ENCODE assay signal across 32 cellular contexts in the genomic region with DNA sequence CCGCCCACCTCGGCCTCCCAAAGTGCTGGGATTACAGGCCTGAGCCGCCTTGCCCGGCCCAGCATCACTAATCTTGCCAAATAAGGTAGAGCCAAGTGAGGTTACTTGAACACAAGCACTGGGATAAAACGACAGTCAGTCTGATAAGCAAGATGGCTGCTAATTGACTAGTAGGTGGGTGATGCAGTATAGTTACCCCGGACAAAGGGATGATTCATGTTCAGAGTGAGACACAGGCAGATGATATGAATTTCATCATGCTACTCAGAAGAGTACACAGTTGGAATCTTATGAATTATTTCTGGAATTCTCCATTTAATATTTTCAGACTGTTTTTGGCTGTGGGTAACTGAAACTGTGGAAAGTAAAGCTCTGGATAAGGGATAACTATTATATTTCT.
DNase-seq lines count a peak whose midpoint lies in the region; ATAC-seq and TF ChIP-seq lines count a peak whose summit lies in the region.
"Had no signal": no experiment of that assay in that cellular context is flagged by ENCODE, and none has a peak within 500 bp of the region (broad histone marks: within the 10 kb centered on the region; RNA-seq: fewer than 3 reads in every experiment).

No MANE protein-coding gene starts in this region.

- no peaks in the 10 kb centered on the region for H4K20me1 ChIP-seq in PC-9 (ENCODE audit: insufficient read depth)
- H4K20me1 ChIP-seq: BLaER1 had no signal

- H3K27ac ChIP-seq in PC-9: no peak overlapping the region
- H3K27ac ChIP-seq: BLaER1, cardiac muscle cell, dorsolateral prefrontal cortex, epithelial cell of prostate, heart left ventricle, neural progenitor cell, spleen, stomach had no signal

- CTCF ChIA-PET in PC-9 (lab: Charles Lee): no interaction called here

- intact Hi-C loops in PC-9 (cut with micrococcal nuclease; ENCODE audit: unreplicated experiment): no loop called here

- no peaks in the 10 kb centered on the region for H3K9me3 ChIP-seq in PC-9 (ENCODE audit: insufficient read depth, low read depth)
- H3K9me3 ChIP-seq: HAP-1 had no signal

- BruUV-seq in PC-9 (replicated peaks; lab: Mats Ljungman, UMichigan): no TSS peak

- H3K27me3 ChIP-seq in PC-9 (ENCODE audit: insufficient read depth, low read depth): no peaks in the 10 kb centered on the region
- H3K27me3 ChIP-seq: BLaER1, cardiac muscle cell, dorsolateral prefrontal cortex, heart left ventricle, MG63, neural progenitor cell, spleen, stomach had no signal

- DNase-seq in A172 (ENCODE audit: low spot score) (peak; percentile 16), LHCN-M2 (ENCODE audit: low read depth) (peak; percentile 59), cardiac fibroblast (ENCODE audit: low read depth in 2 of 2) (peak; percentile 24 to 70), kidney glomerular epithelial cell (lab: John Stamatoyannopoulos, UW) (peak; percentile 9), PC-9 (no peak), middle frontal gyrus (ENCODE audit: extremely low spot score, low spot score) (no peak)
- DNase-seq: 8988T; activated CD4-positive, alpha-beta T cell treated with anti-CD3 and anti-CD28 coated beads, Interleukin-2, amount 10 ng/mL, durations not matched to agents 24 days and 14 days; activated CD8-positive, alpha-beta memory T cell treated with anti-CD3 and anti-CD28 coated beads, Interleukin-2, amount 10 ng/mL, durations not matched to agents 7 days and 5 days; activated naive CD8-positive, alpha-beta T cell treated with anti-CD3 and anti-CD28 coated beads, Interleukin-2, amount 10 ng/mL, durations not matched to agents 7 days and 5 days; Calu3; dorsolateral prefrontal cortex; heart left ventricle; left ventricle myocardium superior; MG63; mucosa of descending colon; NCI-H1417 treated with DMSO at 0.1 percent for 48 hours; NCI-H2171 treated with DMSO at 0.1 percent for 48 hours; NCI-H526 treated with DMSO at 0.1 percent for 48 hours; SHP77; spleen; stimulated activated CD4-positive, alpha-beta T cell treated with anti-CD3 and anti-CD28 coated beads, Interleukin-4, amount 100 ng/mL, for 4 hours; stomach; T-helper 1 cell had no signal

- TF ChIP-seq CTCF in cardiac fibroblast (IDR thresholded peaks at IDR 0.05; ENCODE audit: low read depth, low read length) (no peak), PC-9 (conservative IDR thresholded peaks at IDR 0.05) (no peak)

- H3K9me2 ChIP-seq in PC-9 (ENCODE audit: insufficient read depth): no peaks in the 10 kb centered on the region

- H3K4me3 ChIP-seq in cardiac fibroblast (replicated peaks in 1 of 2; ENCODE audit: low read depth in 2 of 2, low read length in 2 of 2) (no peak overlapping the region), PC-9 (no peak overlapping the region)
- H3K4me3 ChIP-seq: BLaER1, cardiac muscle cell, dorsolateral prefrontal cortex, HAP-1, heart left ventricle, MG63, mucosa of descending colon, neural progenitor cell, spleen, stomach had no signal

- no peaks in the 10 kb centered on the region for H3K36me3 ChIP-seq in PC-9 (ENCODE audit: low read depth)
- H3K36me3 ChIP-seq: BLaER1, cardiac muscle cell, HAP-1, heart left ventricle, MG63, neural progenitor cell, spleen, stomach had no signal

- no peaks in the 10 kb centered on the region for H3K4me1 ChIP-seq in PC-9 (replicated peaks; ENCODE audit: insufficient read depth)
- H3K4me1 ChIP-seq: BLaER1, HAP-1, heart left ventricle, neural progenitor cell, spleen, stomach had no signal

- no peak overlapping the region for H2AFZ ChIP-seq in PC-9
- H2AFZ ChIP-seq: neural progenitor cell had no signal

- POLR2A ChIA-PET in PC-9 (lab: Charles Lee; ENCODE audit: unreplicated experiment): no interaction called here

- H3K79me2 ChIP-seq in PC-9 (ENCODE audit: low read depth): no peaks in the 10 kb centered on the region

- no peak overlapping the region for H3K4me2 ChIP-seq in PC-9
- H3K4me2 ChIP-seq: BLaER1, neural progenitor cell had no signal

- ATAC-seq in HG02798 (IDR thresholded peaks at IDR 0.05; ENCODE audit: poor library complexity, unreplicated experiment) (no peak), HG03280 (IDR thresholded peaks at IDR 0.05; ENCODE audit: unreplicated experiment) (no peak)
- ATAC-seq: activated CD8-positive, alpha-beta memory T cell treated with anti-CD3 and anti-CD28 coated beads, Interleukin-2, amount 10 ng/mL, durations not matched to agents 7 days and 5 days; heart left ventricle; HepG2; left ventricle myocardium superior; mucosa of descending colon had no signal

- H3F3A ChIP-seq in PC-9 (ENCODE audit: insufficient read depth, low read depth): no peaks in the 10 kb centered on the region

Comparison
In these comparisons a context has a peak if more than half of its experiments do, and no peak if none do; other contexts are left out.
1. DNase-seq: peak in A172 (single experiment), LHCN-M2 (single experiment), cardiac fibroblast (2 of 2) and kidney glomerular epithelial cell (single experiment); none in PC-9 (0 of 2) and middle frontal gyrus (single experiment).